ENCODE assay signal across 19 cellular contexts in genomic region chr5:64599226-64599625, GRCh38.
DNase-seq lines count a peak whose midpoint lies in the region; ATAC-seq and TF ChIP-seq lines count a peak whose summit lies in the region.
"Had no signal": no experiment of that assay in that cellular context is flagged by ENCODE, and none has a peak within 500 bp of the region (broad histone marks: within the 10 kb centered on the region; RNA-seq: fewer than 3 reads in every experiment).

No MANE protein-coding gene starts in this region.

- no peak for TF ChIP-seq CTCF in uterus (IDR thresholded peaks at IDR 0.05)

- no peak for ATAC-seq in HG03521 (IDR thresholded peaks at IDR 0.05; ENCODE audit: unreplicated experiment)
- ATAC-seq in HG03025 (IDR thresholded peaks at IDR 0.05; ENCODE audit: low FRiP score, unreplicated experiment) = no peak

- no peaks in the 10 kb centered on the region for H3K36me3 ChIP-seq in uterus
- H3K36me3 ChIP-seq: BE2C; BLaER1 treated with 17β-estradiol and CSF1 and Interleukin-3, amounts not matched to agents 10 nM and 100 nM had no signal

- no peak for TF ChIP-seq POLR2A in uterus (IDR thresholded peaks at IDR 0.05)

- H3K27me3 ChIP-seq in uterus = no peaks in the 10 kb centered on the region
- H3K27me3 ChIP-seq: BLaER1 treated with 17β-estradiol and CSF1 and Interleukin-3, amounts not matched to agents 10 nM and 100 nM had no signal

- H3K4me3 ChIP-seq in uterus = no peak overlapping the region
- H3K4me3 ChIP-seq: BLaER1 treated with 17β-estradiol and CSF1 and Interleukin-3, amounts not matched to agents 10 nM and 100 nM; GM12878; GM23248 had no signal

- intact Hi-C loops in uterus (cut with DNase I; ENCODE audit: low total_unique reads) = no loop called here

- DNase-seq in Ammon's horn (ENCODE audit: low spot score) (peak; percentile 52), middle frontal gyrus (ENCODE audit: extremely low spot score, low spot score) (peak; percentile 29), putamen (ENCODE audit: low spot score) (peak; percentile 34), uterus (no peak)
- DNase-seq: BE2C; CD4-positive, alpha-beta T cell; CD8-positive, alpha-beta memory T cell; DMS 273 treated with DMSO at 0.1 percent for 48 hours; DMS79; EL; GDM1; GM23248; H7; HCEC 1CT had no signal

- no peaks in the 10 kb centered on the region for H3K9me3 ChIP-seq in uterus
- H3K9me3 ChIP-seq: BE2C; BLaER1 treated with 17β-estradiol and CSF1 and Interleukin-3, amounts not matched to agents 10 nM and 100 nM had no signal

- no peak overlapping the region for H3K27ac ChIP-seq in uterus
- H3K27ac ChIP-seq: 22Rv1; BLaER1 treated with 17β-estradiol and CSF1 and Interleukin-3, amounts not matched to agents 10 nM and 100 nM; GM23248 had no signal

- no peaks in the 10 kb centered on the region for H3K4me1 ChIP-seq in uterus
- H3K4me1 ChIP-seq: BE2C; BLaER1 treated with 17β-estradiol and CSF1 and Interleukin-3, amounts not matched to agents 10 nM and 100 nM had no signal

Comparison
In these comparisons a context has a peak if more than half of its experiments do, and no peak if none do; other contexts are left out.
1. DNase-seq: peak in Ammon's horn (single experiment), middle frontal gyrus (single experiment) and putamen (single experiment); none in uterus (0 of 2).